ENCODE assay signal across 17 cellular contexts in genomic region chr15:60673156-60673555, GRCh38.
"Had no signal": no experiment of that assay in that cellular context is flagged by ENCODE, and none has a peak within 500 bp of the region (broad histone marks: within the 10 kb centered on the region; RNA-seq: fewer than 3 reads in every experiment).

No MANE protein-coding gene starts in this region.

- H3K4me3 ChIP-seq: breast epithelium, esophagus squamous epithelium, gastroesophageal sphincter, heart left ventricle, tibial artery had no signal

- H3K36me3 Mint-ChIP-seq: memory B cell, naive B cell had no signal

- H3K36me3 ChIP-seq: breast epithelium, esophagus squamous epithelium, gastroesophageal sphincter, heart left ventricle, tibial artery had no signal

- H3K9me3 ChIP-seq: breast epithelium, esophagus squamous epithelium, gastroesophageal sphincter, heart left ventricle, tibial artery had no signal

- H3K27me3 Mint-ChIP-seq: central memory CD8-positive, alpha-beta T cell; stimulated activated naive CD8-positive, alpha-beta T cell treated with anti-CD3 and anti-CD28 coated beads, Interleukin-15, Interleukin-2, amounts not matched to agents 100 ng/mL and 50 ng/mL, for 24 hours had no signal

- ATAC-seq: activated CD8-positive, alpha-beta T cell treated with anti-CD3 and anti-CD28 coated beads, Interleukin-2, amount 10 ng/mL, durations not matched to agents 7 days and 5 days had no signal

- H3K27ac Mint-ChIP-seq: activated CD8-positive, alpha-beta T cell treated with anti-CD3 and anti-CD28 coated beads, Interleukin-2, amount 10 ng/mL, durations not matched to agents 7 days and 5 days; memory B cell; naive B cell had no signal

- H3K9me3 Mint-ChIP-seq: activated naive CD4-positive, alpha-beta T cell treated with anti-CD3 and anti-CD28 coated beads, Interleukin-2, amount 50 U/mL, for 72 hours; activated T-helper 1 cell treated with anti-CD3 and anti-CD28 coated beads, Interleukin-12 subunit alpha, Interleukin-12 subunit beta, Interleukin-2, Interleukin-4 antibody, amounts not matched to agents 30 ng/mL and 10 ng/mL and 1 ng/mL, durations not matched to agents 14 hours and 24 hours and 36 hours; central memory CD8-positive, alpha-beta T cell; memory B cell; naive B cell; neural crest cell; stimulated activated naive CD8-positive, alpha-beta T cell treated with anti-CD3 and anti-CD28 coated beads, Interleukin-15, Interleukin-2, amounts not matched to agents 100 ng/mL and 50 ng/mL, for 24 hours had no signal

- H3K4me1 Mint-ChIP-seq: memory B cell, naive B cell, neural crest cell had no signal

- H3K27ac ChIP-seq: breast epithelium, heart left ventricle, tibial artery had no signal

- H3K27me3 ChIP-seq: breast epithelium, esophagus squamous epithelium, gastroesophageal sphincter, heart left ventricle, tibial artery had no signal

- DNase-seq: activated CD4-positive, alpha-beta T cell treated with anti-CD3 and anti-CD28 coated beads for 1 hour; activated CD4-positive, alpha-beta T cell treated with anti-CD3 and anti-CD28 coated beads, Interleukin-2, amount 50 U/mL, for 1 hour; activated CD8-positive, alpha-beta T cell treated with anti-CD3 and anti-CD28 coated beads, Interleukin-2, amount 10 ng/mL, durations not matched to agents 7 days and 5 days; activated gamma-delta T cell treated with Interleukin-2 at 50 U/mL for 16 hours; effector memory CD4-positive, alpha-beta T cell; esophagus squamous epithelium; naive B cell had no signal

- H3K4me1 ChIP-seq: breast epithelium had no signal

- H3K4me3 Mint-ChIP-seq: activated CD8-positive, alpha-beta T cell treated with anti-CD3 and anti-CD28 coated beads, Interleukin-2, amount 10 ng/mL, durations not matched to agents 7 days and 5 days; activated T-helper 1 cell treated with anti-CD3 and anti-CD28 coated beads, Interleukin-12 subunit alpha, Interleukin-12 subunit beta, Interleukin-2, Interleukin-4 antibody, amounts not matched to agents 30 ng/mL and 10 ng/mL and 1 ng/mL, durations not matched to agents 14 hours and 24 hours and 36 hours; central memory CD8-positive, alpha-beta T cell; memory B cell; naive B cell; neural crest cell; stimulated activated naive CD8-positive, alpha-beta T cell treated with anti-CD3 and anti-CD28 coated beads, Interleukin-15, Interleukin-2, amounts not matched to agents 100 ng/mL and 50 ng/mL, for 24 hours had no signal
